21 cellular contexts compared by ENCODE assay signal in the genomic region with DNA sequence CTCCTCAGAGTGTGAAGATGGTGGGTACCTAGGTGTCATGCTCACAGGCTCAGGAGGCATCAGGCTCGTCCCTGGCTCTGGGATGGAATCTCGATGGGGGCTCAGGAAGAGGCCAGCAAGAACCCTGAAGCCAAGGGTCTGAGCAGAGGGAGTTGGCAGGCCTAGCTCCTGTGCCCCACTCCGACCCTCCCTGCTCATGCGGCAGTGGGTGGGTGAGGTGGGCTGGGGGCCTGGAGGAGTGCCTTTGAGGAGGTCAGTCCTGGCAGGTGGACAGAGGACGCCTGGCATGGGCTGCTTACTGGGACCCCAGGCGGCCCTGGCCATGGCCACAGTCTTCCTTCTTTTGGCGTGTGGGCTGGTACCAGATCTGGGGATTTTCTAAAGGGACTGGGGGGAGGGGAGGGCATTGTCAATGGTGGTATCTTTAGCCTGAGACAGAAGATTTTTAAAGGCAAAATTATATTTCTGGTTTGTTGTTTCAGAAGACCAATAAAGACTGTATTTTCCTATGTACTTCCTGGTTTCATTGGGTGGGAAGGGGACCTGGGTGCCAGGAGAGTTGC. TPM values are rescaled to one million over a fixed set of nuclear protein-coding genes. Genes with fewer than 3 reads are reported as not detected.
DNase-seq lines count a peak whose midpoint lies in the region; FAIRE-seq and TF ChIP-seq lines count a peak whose summit lies in the region.
"Had no signal": no experiment of that assay in that cellular context is flagged by ENCODE, and none has a peak within 500 bp of the region (broad histone marks: within the 10 kb centered on the region; RNA-seq: fewer than 3 reads in every experiment).

No MANE protein-coding gene starts in this region.

- POLR2A ChIA-PET in PC-9 (lab: Charles Lee; ENCODE audit: unreplicated experiment) = interaction anchor here (0.7 kb wide), 1 partner anchor 19 kb away, joined by 3 read pairs; no protein-coding TSS in a partner anchor

- H3K79me2 ChIP-seq in PC-9 (ENCODE audit: low read depth) = no peaks in the 10 kb centered on the region

- TF ChIP-seq CTCF in PC-9 (conservative IDR thresholded peaks at IDR 0.05) (no peak), kidney (IDR thresholded peaks at IDR 0.05; ENCODE audit: borderline replicate concordance, extremely low read depth, insufficient read depth) (no peak)

- H3K4me1 ChIP-seq in BLaER1 = peaks cover 97% of the 10 kb centered on the region
- H3K4me1 ChIP-seq in PC-9 (replicated peaks; ENCODE audit: insufficient read depth) = peaks cover 21% of the 10 kb centered on the region
- no peaks in the 10 kb centered on the region for H3K4me1 ChIP-seq in kidney (ENCODE audit: control insufficient read depth in 1 of 2, insufficient read depth in 1 of 2, low read depth in 1 of 2, low read length in 2 of 2)
- H3K4me1 ChIP-seq: SJSA1 had no signal

- CTCF ChIA-PET in PC-9 (lab: Charles Lee) = interaction anchor here (0.5 kb wide), 2 partner anchors 183 to 817 kb away, joined by 3 to 5 read pairs; no protein-coding TSS in a partner anchor

- H2AFZ ChIP-seq in PC-9 = no peak overlapping the region

- H3F3A ChIP-seq in PC-9 (ENCODE audit: insufficient read depth, low read depth) = no peaks in the 10 kb centered on the region; the same call in 1 of the 2 replicates

- H3K36me3 ChIP-seq in BLaER1 (peaks cover 24% of the 10 kb centered on the region), PC-9 (ENCODE audit: low read depth) (no peaks in the 10 kb centered on the region), kidney (ENCODE audit: control insufficient read depth in 1 of 2, insufficient read depth in 2 of 2, low read length in 2 of 2) (no peaks in the 10 kb centered on the region)
- H3K36me3 ChIP-seq: BE2C, SJSA1 had no signal

- H3K9me3 ChIP-seq in BLaER1 (no peaks in the 10 kb centered on the region), PC-9 (ENCODE audit: insufficient read depth, low read depth) (no peaks in the 10 kb centered on the region), kidney (ENCODE audit: control insufficient read depth in 1 of 2, low read length in 2 of 2) (no peaks in the 10 kb centered on the region)
- H3K9me3 ChIP-seq: BE2C, SJSA1 had no signal

- DNase-seq in PC-9 (no peak), kidney (peak; percentile 51), retina (peak; percentile 26), cerebellar nuclear complex (lab: John Stamatoyannopoulos, UW) (no peak), HPDE6-E6E7 (ENCODE audit: extremely low spot score) (no peak), GM19240 (ENCODE audit: insufficient read length, low spot score) (no peak)
- DNase-seq in activated CD8-positive, alpha-beta memory T cell treated with anti-CD3 and anti-CD28 coated beads, Interleukin-2, amount 50 U/mL, for 48 hours = no peak
- DNase-seq: 8988T; DND-41; GOT3; NCI-H1417; NCI-H187 treated with DMSO at 0.1 percent for 48 hours; NCI-H526 treated with DMSO at 0.1 percent for 48 hours; NK-92 treated with Interleukin-12 subunit alpha and Interleukin-12 subunit beta, amount 100 ng/mL, for 24 hours had no signal

- FAIRE-seq in kidney (lab: Jason Lieb, UNC) = no peak
- FAIRE-seq: G401.6, GM18507 had no signal

- peak overlapping the region; percentile 93 for H3K4me2 ChIP-seq in BLaER1
- peak overlapping the region; percentile 49 for H3K4me2 ChIP-seq in PC-9

- H3K27me3 ChIP-seq in BLaER1 (no peaks in the 10 kb centered on the region), PC-9 (ENCODE audit: insufficient read depth, low read depth) (peaks cover 97% of the 10 kb centered on the region)
- H3K27me3 ChIP-seq: BE2C had no signal

- H4K20me1 ChIP-seq in BLaER1 (no peaks in the 10 kb centered on the region), PC-9 (ENCODE audit: insufficient read depth) (peaks cover 3% of the 10 kb centered on the region; the same call in 1 of the 2 replicates)

- peak overlapping the region; percentile 98 for H3K27ac ChIP-seq in BLaER1
- no peak overlapping the region for H3K27ac ChIP-seq in PC-9
- no peak overlapping the region for H3K27ac ChIP-seq in kidney (ENCODE audit: low read depth in 2 of 2, low read length in 2 of 2)
- H3K27ac ChIP-seq: SJSA1 had no signal

- H3K4me3 ChIP-seq in BLaER1 (peak overlapping the region; percentile 62; the same call in 1 of the 2 replicates), PC-9 (no peak overlapping the region), kidney (ENCODE audit: low read length in 2 of 2) (no peak overlapping the region)
- H3K4me3 ChIP-seq: SJSA1 had no signal

- no TSS peak for BruUV-seq in PC-9 (replicated peaks; lab: Mats Ljungman, UMichigan)

- intact Hi-C loops in PC-9 (cut with micrococcal nuclease; ENCODE audit: unreplicated experiment) = no loop called here
- intact Hi-C loops in kidney (cut with DNase I) = no loop called here

- H3K9ac ChIP-seq in BLaER1 (peak overlapping the region; percentile 87), kidney (ENCODE audit: low read length in 2 of 2) (no peak overlapping the region)

- H3K9me2 ChIP-seq in PC-9 (ENCODE audit: insufficient read depth) = no peaks in the 10 kb centered on the region

RNA-seq across cellular contexts. Expression of a gene that starts 16.0 kb away (rescaled TPM):
- total RNA-seq in PC-9 (2021) (not detected in 2 replicates), kidney (not detected)
- polyA plus RNA-seq in kidney (ENCODE audit: insufficient read depth, low read depth, low replicate concordance) = not detected
- total RNA-seq: OCI-LY7, RPMI7951, SJSA1 had no signal

Comparison
In these comparisons a context has a peak if more than half of its experiments do, and no peak if none do; other contexts are left out.
1. DNase-seq: peak in kidney (single experiment) and retina (single experiment); none in PC-9 (0 of 2), cerebellar nuclear complex (0 of 2), HPDE6-E6E7 (single experiment), GM19240 (single experiment) and activated CD8-positive, alpha-beta memory T cell treated with anti-CD3 and anti-CD28 coated beads, Interleukin-2, amount 50 U/mL, for 48 hours (single experiment).